6 cellular contexts compared by ENCODE assay signal in the genomic region with DNA sequence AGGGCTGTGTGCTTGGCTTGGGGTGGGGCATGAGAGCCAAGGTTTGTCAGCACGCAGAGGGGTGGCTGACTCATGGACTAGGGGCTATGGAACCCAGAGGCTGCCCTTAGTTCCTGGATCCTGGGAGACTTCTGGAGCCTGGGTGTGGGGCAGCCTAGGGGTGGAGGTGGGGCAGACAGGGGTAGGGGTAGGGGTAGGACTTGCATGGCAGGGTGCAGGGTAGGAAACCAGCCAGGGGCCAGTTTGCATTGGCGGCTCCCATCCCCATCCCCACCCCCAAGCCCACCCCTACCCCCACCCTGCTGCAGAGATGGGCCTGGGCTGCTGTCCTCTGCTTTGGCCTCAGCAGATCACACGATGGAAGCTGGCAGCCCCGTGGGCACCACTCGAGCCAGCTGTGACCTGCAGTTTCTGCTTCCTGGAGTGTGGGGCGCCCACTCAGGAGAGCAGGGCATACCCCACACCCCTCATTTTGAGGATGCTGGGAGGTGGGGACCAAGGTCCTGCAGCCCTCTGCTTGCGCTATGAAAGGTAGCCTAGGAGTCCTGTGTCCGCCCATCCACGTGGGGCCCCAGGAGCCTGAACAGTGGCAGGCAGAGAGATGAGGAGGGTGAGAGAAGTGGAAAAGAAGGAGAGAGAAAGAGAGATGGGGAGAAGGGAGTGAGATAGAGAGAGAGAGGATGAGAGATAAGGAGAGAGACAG. TPM values are rescaled to one million over a fixed set of nuclear protein-coding genes. Genes with fewer than 3 reads are reported as not detected.
"Had no signal": no experiment of that assay in that cellular context is flagged by ENCODE, and none has a peak within 500 bp of the region (broad histone marks: within the 10 kb centered on the region; RNA-seq: fewer than 3 reads in every experiment).

No MANE protein-coding gene starts in this region.

RNA-seq across cellular contexts. Expression of gene TBC1D3H, which starts 2.9 kb away (rescaled TPM):
- total RNA-seq: GM23248, H4, HFFc6, HT1080 had no signal
- polyA plus RNA-seq: GM23248, HepG2, IgD-negative memory B cell had no signal
